In genomic region chrX:34563809-34564208, GRCh38 we compare ENCODE assay signal across 25 cellular contexts.
A peak's percentile ranks its signal among the peaks of the same experiment; 100 is the strongest.
DNase-seq lines count a peak whose midpoint lies in the region; ATAC-seq and TF ChIP-seq lines count a peak whose summit lies in the region.
"Had no signal": no experiment of that assay in that cellular context is flagged by ENCODE, and none has a peak within 500 bp of the region (broad histone marks: within the 10 kb centered on the region; RNA-seq: fewer than 3 reads in every experiment).

No MANE protein-coding gene starts in this region.

- no peaks in the 10 kb centered on the region for H3F3A ChIP-seq in smooth muscle cell (ENCODE audit: low read depth)

- 36% methylated on average over 1 of the region's 1 CpG for WGBS in smooth muscle cell (ENCODE audit: low lambda C conversion rate)

- peak; percentile 66 for ATAC-seq in RWPE2 (ENCODE audit: low read depth)
- ATAC-seq in HG02642 (IDR thresholded peaks at IDR 0.05; ENCODE audit: poor library complexity, unreplicated experiment), result no peak
- ATAC-seq in HG03521 (IDR thresholded peaks at IDR 0.05; ENCODE audit: unreplicated experiment), result no peak
- no peak for ATAC-seq in GM19397 (IDR thresholded peaks at IDR 0.05; ENCODE audit: unreplicated experiment)
- ATAC-seq: CD8-positive, alpha-beta T cell; natural killer cell had no signal

- H3K27ac ChIP-seq in RWPE2 (ENCODE audit: poor library complexity, severe bottlenecking), result no peak overlapping the region
- H3K27ac ChIP-seq in smooth muscle cell (ENCODE audit: low read depth), result peak overlapping the region; percentile 43
- H3K27ac ChIP-seq: dorsolateral prefrontal cortex, HL-60, left ventricle myocardium inferior, thoracic aorta had no signal

- H3K4me2 ChIP-seq in smooth muscle cell, result no peak overlapping the region

- H4K20me1 ChIP-seq in smooth muscle cell (ENCODE audit: low read depth), result no peaks in the 10 kb centered on the region

- H3K9me3 ChIP-seq in RWPE2 (ENCODE audit: severe bottlenecking) (no peaks in the 10 kb centered on the region), smooth muscle cell (replicated peaks; ENCODE audit: low read depth) (no peaks in the 10 kb centered on the region)
- H3K9me3 ChIP-seq: HAP-1, MG63, thoracic aorta had no signal

- no peaks in the 10 kb centered on the region for H3K27me3 ChIP-seq in RWPE2 (ENCODE audit: insufficient read depth, poor library complexity, severe bottlenecking)
- H3K27me3 ChIP-seq in smooth muscle cell (ENCODE audit: low read depth), result no peaks in the 10 kb centered on the region
- H3K27me3 ChIP-seq: MG63 had no signal

- no peak overlapping the region for H2AFZ ChIP-seq in smooth muscle cell (ENCODE audit: low read depth)

- peak; percentile 3 for DNase-seq in HPDE6-E6E7 (ENCODE audit: extremely low spot score)
- no peak for DNase-seq in RWPE2 (ENCODE audit: low spot score)
- peak; percentile 2 for DNase-seq in fibroblast of pulmonary artery (ENCODE audit: low read depth)
- no peak for DNase-seq in smooth muscle cell (lab: John Stamatoyannopoulos, UW; ENCODE audit: unreplicated experiment)
- DNase-seq: activated CD4-positive, alpha-beta T cell treated with anti-CD3 and anti-CD28 coated beads, Interleukin-2, amount 50 U/mL, for 4 hours; activated CD4-positive, CD25-positive, alpha-beta regulatory T cell; activated CD8-positive, alpha-beta memory T cell treated with anti-CD3 and anti-CD28 coated beads, Interleukin-2, amount 50 U/mL, for 4 hours; CD8-positive, alpha-beta T cell; central memory CD4-positive, alpha-beta T cell; dorsolateral prefrontal cortex; left ventricle myocardium inferior; MG63; natural killer cell; NCI-H2081 treated with DMSO at 0.1 percent for 48 hours; NCI-H82; Right ventricle myocardium superior; stimulated activated CD4-positive, alpha-beta T cell treated with anti-CD3 and anti-CD28 coated beads, Interleukin-4, amount 100 ng/mL, for 4 hours; stimulated activated naive CD4-positive, alpha-beta T cell treated with Interleukin-2 at 50 U/mL for 16 hours; SW 1271 had no signal

- TF ChIP-seq CTCF in RWPE2 (IDR thresholded peaks at IDR 0.05; ENCODE audit: poor library complexity, severe bottlenecking), result no peak
- TF ChIP-seq CTCF in fibroblast of pulmonary artery (IDR thresholded peaks at IDR 0.05; ENCODE audit: low read length, missing control alignments), result no peak
- no peak for TF ChIP-seq CTCF in smooth muscle cell (IDR thresholded peaks at IDR 0.05; ENCODE audit: borderline replicate concordance, insufficient read depth, poor library complexity, severe bottlenecking)

- H3K4me3 ChIP-seq in RWPE2 (ENCODE audit: severe bottlenecking) (no peak overlapping the region), fibroblast of pulmonary artery (replicated peaks; ENCODE audit: low read depth, low read length) (no peak overlapping the region), smooth muscle cell (no peak overlapping the region)
- H3K4me3 ChIP-seq: dorsolateral prefrontal cortex, HAP-1, left ventricle myocardium inferior, MG63, thoracic aorta had no signal

- H3K9ac ChIP-seq in smooth muscle cell (ENCODE audit: low read depth), result no peak overlapping the region

- H3K4me1 ChIP-seq in RWPE2 (ENCODE audit: insufficient read depth, poor library complexity, severe bottlenecking), result no peaks in the 10 kb centered on the region
- peaks cover 3% of the 10 kb centered on the region for H3K4me1 ChIP-seq in smooth muscle cell (ENCODE audit: low read depth)
- H3K4me1 ChIP-seq: HAP-1, left ventricle myocardium inferior had no signal

- H3K36me3 ChIP-seq in RWPE2 (ENCODE audit: low read depth) (no peaks in the 10 kb centered on the region), smooth muscle cell (ENCODE audit: low read depth) (no peaks in the 10 kb centered on the region)
- H3K36me3 ChIP-seq: HAP-1, left ventricle myocardium inferior, MG63, thoracic aorta had no signal

- H3K79me2 ChIP-seq in smooth muscle cell (ENCODE audit: low read depth), result no peaks in the 10 kb centered on the region

Comparison
In these comparisons a context has a peak if more than half of its experiments do, and no peak if none do; other contexts are left out.
1. DNase-seq: peak in HPDE6-E6E7 (single experiment) and fibroblast of pulmonary artery (single experiment); none in RWPE2 (single experiment) and smooth muscle cell (single experiment).